In the genomic region with DNA sequence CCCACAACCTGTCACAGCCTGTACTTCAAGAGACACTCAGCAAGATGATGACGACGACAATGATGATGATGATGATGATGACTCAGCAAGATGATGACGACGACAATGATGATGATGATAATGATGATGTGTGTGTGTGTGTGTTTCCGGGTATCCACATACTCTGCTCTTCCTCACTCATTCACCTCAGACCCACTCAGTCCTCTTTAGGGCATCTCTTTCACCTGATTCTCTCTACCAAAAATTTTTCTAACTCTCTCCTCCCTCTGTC, we compare ENCODE assay signal across 1 cellular context.
TF ChIP-seq lines count a peak whose summit lies in the region.

No MANE protein-coding gene starts in this region.

TF ChIP-seq in SK-N-SH, 30 proteins besides CTCF, POLR2A, EP300 and RAD21 (continued from another document):
- no peak for TF ChIP-seq REST (IDR thresholded peaks at IDR 0.05; ENCODE audit: low read depth, low read length)
- no peak for TF ChIP-seq MXI1 (IDR thresholded peaks at IDR 0.05; ENCODE audit: low read depth, low read length)
- TF ChIP-seq RXRA (IDR thresholded peaks at IDR 0.05; ENCODE audit: borderline replicate concordance, low read depth) = no peak
